37 cellular contexts compared by ENCODE assay signal in the genomic region with DNA sequence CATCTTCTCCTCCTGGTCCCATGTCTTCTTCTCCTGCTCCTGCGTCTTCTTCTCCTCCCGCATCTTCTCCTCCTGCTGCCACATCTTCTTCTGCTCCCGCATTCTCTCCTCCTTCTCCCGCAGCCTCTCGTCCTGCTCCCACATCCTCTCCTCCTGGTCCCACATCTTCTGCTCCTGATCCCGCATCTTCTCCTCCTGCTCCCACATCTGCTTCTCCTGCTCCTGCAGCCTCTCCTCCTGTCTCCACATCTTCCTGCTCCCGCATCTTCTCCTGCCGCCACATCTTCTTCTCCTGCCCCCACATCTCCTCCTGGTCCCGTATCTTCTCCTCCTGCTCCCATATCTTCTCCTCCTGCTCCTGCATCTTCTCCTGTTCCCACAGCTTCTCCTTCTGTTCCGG. TPM values are rescaled to one million over a fixed set of nuclear protein-coding genes. Genes with fewer than 3 reads are reported as not detected.
"Had no signal": no experiment of that assay in that cellular context is flagged by ENCODE, and none has a peak within 500 bp of the region (broad histone marks: within the 10 kb centered on the region; RNA-seq: fewer than 3 reads in every experiment).

No MANE protein-coding gene starts in this region.

- H3K4me3 ChIP-seq: adrenal gland, body of pancreas, breast epithelium had no signal

- H3K36me3 ChIP-seq: adrenal gland, brain microvascular endothelial cell, breast epithelium had no signal

- H3K4me1 ChIP-seq: adrenal gland, body of pancreas, breast epithelium had no signal

- ATAC-seq: activated CD8-positive, alpha-beta T cell treated with anti-CD3 and anti-CD28 coated beads for 36 hours; activated naive CD4-positive, alpha-beta T cell treated with anti-CD3 and anti-CD28 coated beads, Interleukin-2, amount 50 U/mL, for 72 hours; activated T-cell treated with anti-CD3 and anti-CD28 coated beads, Interleukin-2, amount 50 U/mL, for 4 hours; activated T-cell treated with anti-CD3 and anti-CD28 coated beads, Interleukin-2, amount 50 U/mL, for 72 hours; activated T-helper 17 cell treated with anti-CD3 and anti-CD28 coated beads, Interleukin-2, amount 50 U/mL, for 72 hours; body of pancreas had no signal

- DNase-seq: activated B cell treated with CpG ODN at 0.5 μM for 24 hours; activated CD4-positive, alpha-beta memory T cell treated with anti-CD3 and anti-CD28 coated beads for 36 hours; activated CD4-positive, alpha-beta T cell treated with anti-CD3 and anti-CD28 coated beads for 4 hours; activated CD4-positive, alpha-beta T cell treated with anti-CD3 and anti-CD28 coated beads, Interleukin-2, amount 10 ng/mL, durations not matched to agents 24 days and 14 days; activated CD4-positive, alpha-beta T cell treated with anti-CD3 and anti-CD28 coated beads, Interleukin-2, amount 50 U/mL, for 1 hour; activated CD4-positive, alpha-beta T cell treated with anti-CD3 and anti-CD28 coated beads, Interleukin-2, amount 50 U/mL, for 4 hours; activated CD4-positive, CD25-positive, alpha-beta regulatory T cell treated with anti-CD3 and anti-CD28 coated beads, Interleukin-2, amount 50 U/mL, for 72 hours; activated CD8-positive, alpha-beta memory T cell treated with anti-CD3 and anti-CD28 coated beads, Interleukin-2, amount 50 U/mL, for 4 hours; activated CD8-positive, alpha-beta T cell treated with anti-CD3 and anti-CD28 coated beads for 36 hours; activated effector memory CD4-positive, alpha-beta T cell treated with anti-CD3 and anti-CD28 coated beads, Interleukin-2, amount 50 U/mL, for 16 hours; activated gamma-delta T cell treated with Interleukin-2 at 50 U/mL for 16 hours; activated naive CD4-positive, alpha-beta T cell; activated naive CD4-positive, alpha-beta T cell treated with anti-CD3 and anti-CD28 coated beads for 36 hours; activated naive CD4-positive, alpha-beta T cell treated with anti-CD3 and anti-CD28 coated beads, Interleukin-2, amount 50 U/mL, for 16 hours; activated naive CD8-positive, alpha-beta T cell treated with anti-CD3 and anti-CD28 coated beads for 36 hours; activated T-cell treated with anti-CD3 and anti-CD28 coated beads for 4 hours; activated T-cell treated with anti-CD3 and anti-CD28 coated beads, Interleukin-2, amount 50 U/mL, for 1 hour; activated T-cell treated with anti-CD3 and anti-CD28 coated beads, Interleukin-2, amount 50 U/mL, for 4 hours; activated T-cell treated with anti-CD3 and anti-CD28 coated beads, Interleukin-2, amount 50 U/mL, for 72 hours; adrenal gland; amniotic stem cell; body of pancreas; brain microvascular endothelial cell; central memory CD4-positive, alpha-beta T cell; cerebellar nuclear complex; T-helper 1 cell; T-helper 9 cell had no signal

- H3K27ac ChIP-seq: adrenal gland, body of pancreas, brain microvascular endothelial cell, breast epithelium, VCaP had no signal

- H3K27me3 ChIP-seq: adrenal gland, body of pancreas, brain microvascular endothelial cell, breast epithelium had no signal

- FAIRE-seq: astrocyte, TTC549 had no signal

- H3K9me3 ChIP-seq: adrenal gland, body of pancreas, breast epithelium had no signal

RNA-seq across cellular contexts. Expression of a gene that starts 6.4 kb away (rescaled TPM):
- total RNA-seq: activated B cell treated with CpG ODN at 0.5 μM for 24 hours; activated CD4-positive, alpha-beta memory T cell treated with anti-CD3 and anti-CD28 coated beads for 36 hours; activated CD4-positive, alpha-beta T cell treated with anti-CD3 and anti-CD28 coated beads, Interleukin-2, amount 10 ng/mL, durations not matched to agents 24 days and 14 days; activated CD8-positive, alpha-beta memory T cell treated with anti-CD3 and anti-CD28 coated beads for 36 hours; activated CD8-positive, alpha-beta T cell treated with anti-CD3 and anti-CD28 coated beads for 36 hours; activated naive CD4-positive, alpha-beta T cell treated with anti-CD3 and anti-CD28 coated beads for 36 hours; activated naive CD4-positive, alpha-beta T cell treated with anti-CD3 and anti-CD28 coated beads, Interleukin-2, amount 50 U/mL, for 72 hours; activated naive CD8-positive, alpha-beta T cell treated with anti-CD3 and anti-CD28 coated beads for 36 hours; activated T-cell treated with anti-CD3 and anti-CD28 coated beads, Interleukin-2, amount 50 U/mL, for 4 hours; activated T-cell treated with anti-CD3 and anti-CD28 coated beads, Interleukin-2, amount 50 U/mL, for 72 hours; activated T-helper 1 cell treated with anti-CD3 and anti-CD28 coated beads, Interleukin-12 subunit alpha, Interleukin-12 subunit beta, Interleukin-2, Interleukin-4 antibody, amounts not matched to agents 30 ng/mL and 10 ng/mL and 1 ng/mL, durations not matched to agents 14 hours and 24 hours and 36 hours; activated T-helper 17 cell treated with anti-CD3 and anti-CD28 coated beads, Interleukin-2, amount 50 U/mL, for 72 hours; adrenal gland; aorta; astrocyte; body of pancreas; breast epithelium; cardiac septum had no signal
